Comparison of ENCODE assay signal across 18 cellular contexts in the genomic region with DNA sequence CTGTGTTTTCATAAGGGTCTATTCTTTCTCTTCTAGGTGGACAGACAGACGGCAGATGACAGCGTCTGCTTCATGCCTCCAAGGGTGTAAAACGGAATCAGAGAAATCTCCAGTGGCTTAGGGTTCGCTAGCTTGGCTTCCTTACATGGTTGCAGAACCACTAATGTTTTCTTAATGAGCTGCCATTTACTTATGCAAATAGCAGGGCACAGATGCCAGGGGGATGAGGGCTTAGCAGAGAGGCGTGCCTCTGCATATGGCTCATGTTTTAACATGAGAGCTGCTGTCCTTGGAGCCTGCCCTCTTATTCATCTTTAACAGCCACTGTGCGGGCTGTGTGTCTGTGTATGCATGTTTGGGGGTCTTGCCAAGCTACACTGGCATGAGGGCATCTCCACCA.
DNase-seq lines count a peak whose midpoint lies in the region; ATAC-seq and TF ChIP-seq lines count a peak whose summit lies in the region.
"Had no signal": no experiment of that assay in that cellular context is flagged by ENCODE, and none has a peak within 500 bp of the region (broad histone marks: within the 10 kb centered on the region; RNA-seq: fewer than 3 reads in every experiment).

No MANE protein-coding gene starts in this region.

- no peaks in the 10 kb centered on the region for H4K20me1 ChIP-seq in BLaER1

- 90 to 97% methylated on average over 4 to 6 of the region's 6 CpGs for WGBS in endodermal cell (ENCODE audit: insufficient coverage in 1 of 2, insufficient read length in 1 of 2), 2 experiments
- WGBS in prostate gland, result 76% methylated on average over 6 of the region's 6 CpGs

- H3K27ac ChIP-seq in BLaER1 (no peak overlapping the region), endodermal cell (ENCODE audit: low read depth, low read length) (no peak overlapping the region), SJCRH30 (no peak overlapping the region), prostate gland (no peak overlapping the region)
- H3K27ac ChIP-seq: SJSA1 had no signal

- DNase-seq in D341Med (ENCODE audit: low spot score) (peak; percentile 85), NCI-H2171 treated with DMSO at 0.1 percent for 48 hours (lab: John Stamatoyannopoulos, UW) (peak; percentile 66), endodermal cell (peak; percentile 36), SJCRH30 (no peak), T-helper 9 cell (no peak), prostate gland (ENCODE audit: low spot score) (no peak)
- no peak for DNase-seq in activated naive CD4-positive, alpha-beta T cell treated with anti-CD3 and anti-CD28 coated beads, Interleukin-2, amount 50 U/mL, for 72 hours (ENCODE audit: low spot score in 2 of 2)
- DNase-seq: Caco-2, DMS79 treated with DMSO at 0.1 percent for 48 hours, IMR-90, Kasumi-1, NCI-H1105 treated with DMSO at 0.1 percent for 48 hours, NCI-H2081, NCI-H510A treated with DMSO at 0.1 percent for 48 hours, PC-3 had no signal

- peaks cover 25% of the 10 kb centered on the region for H3K4me1 ChIP-seq in BLaER1
- H3K4me1 ChIP-seq in endodermal cell (ENCODE audit: control insufficient read depth, insufficient read depth, low read length), result no peaks in the 10 kb centered on the region
- H3K4me1 ChIP-seq in SJCRH30, result no peaks in the 10 kb centered on the region
- no peaks in the 10 kb centered on the region for H3K4me1 ChIP-seq in prostate gland (replicated peaks)
- H3K4me1 ChIP-seq: Caco-2, HAP-1, SJSA1 had no signal

- peaks cover 19% of the 10 kb centered on the region for H3K4me1 Mint-ChIP-seq in endodermal cell

- no peak overlapping the region for H3K4me3 Mint-ChIP-seq in endodermal cell

- H3K9me3 Mint-ChIP-seq in endodermal cell, result no peaks in the 10 kb centered on the region
- no peaks in the 10 kb centered on the region for H3K9me3 Mint-ChIP-seq in activated naive CD4-positive, alpha-beta T cell treated with anti-CD3 and anti-CD28 coated beads, Interleukin-2, amount 50 U/mL, for 72 hours

- H3K27me3 ChIP-seq in BLaER1, result no peaks in the 10 kb centered on the region
- H3K27me3 ChIP-seq in endodermal cell (ENCODE audit: control insufficient read depth, insufficient read depth, low read length, poor library complexity, severe bottlenecking), result no peaks in the 10 kb centered on the region
- H3K27me3 ChIP-seq in SJCRH30, result peaks cover 4% of the 10 kb centered on the region; the same call in 1 of the 2 replicates
- H3K27me3 ChIP-seq in prostate gland (replicated peaks; ENCODE audit: insufficient read depth), result no peaks in the 10 kb centered on the region

- intact Hi-C loops in prostate gland (cut with DNase I), result no loop called here

- TF ChIP-seq CTCF in endodermal cell (conservative IDR thresholded peaks at IDR 0.05) (no peak), prostate gland (IDR thresholded peaks at IDR 0.05) (no peak)

- H3K9ac ChIP-seq in BLaER1 (no peak overlapping the region), endodermal cell (ENCODE audit: extremely low read depth, low read length, poor library complexity, severe bottlenecking) (no peak overlapping the region)

- peak overlapping the region; percentile 55 for H3K4me2 ChIP-seq in BLaER1

- no peak for ATAC-seq in activated naive CD4-positive, alpha-beta T cell treated with anti-CD3 and anti-CD28 coated beads, Interleukin-2, amount 50 U/mL, for 72 hours
- ATAC-seq: PC-3 had no signal

- H3K27ac Mint-ChIP-seq in endodermal cell, result no peak overlapping the region
- no peak overlapping the region for H3K27ac Mint-ChIP-seq in activated naive CD4-positive, alpha-beta T cell treated with anti-CD3 and anti-CD28 coated beads, Interleukin-2, amount 50 U/mL, for 72 hours

- no peaks in the 10 kb centered on the region for H3K9me3 ChIP-seq in BLaER1
- H3K9me3 ChIP-seq in endodermal cell (ENCODE audit: control insufficient read depth, low read length), result no peaks in the 10 kb centered on the region
- no peaks in the 10 kb centered on the region for H3K9me3 ChIP-seq in SJCRH30 (replicated peaks)
- no peaks in the 10 kb centered on the region for H3K9me3 ChIP-seq in prostate gland
- H3K9me3 ChIP-seq: Caco-2, HAP-1, SJSA1 had no signal

- no peak overlapping the region for H3K4me3 ChIP-seq in BLaER1
- H3K4me3 ChIP-seq in endodermal cell (ENCODE audit: low read length), result no peak overlapping the region
- no peak overlapping the region for H3K4me3 ChIP-seq in SJCRH30
- H3K4me3 ChIP-seq in prostate gland, result no peak overlapping the region
- H3K4me3 ChIP-seq: HAP-1, SJSA1 had no signal

- H3K36me3 ChIP-seq in BLaER1, result no peaks in the 10 kb centered on the region
- H3K36me3 ChIP-seq in endodermal cell (ENCODE audit: control insufficient read depth, insufficient read depth, low read length), result no peaks in the 10 kb centered on the region
- H3K36me3 ChIP-seq in SJCRH30, result no peaks in the 10 kb centered on the region
- H3K36me3 ChIP-seq in prostate gland, result no peaks in the 10 kb centered on the region
- H3K36me3 ChIP-seq: HAP-1, SJSA1 had no signal

- no peak for TF ChIP-seq POLR2A in prostate gland (IDR thresholded peaks at IDR 0.05)

- no peaks in the 10 kb centered on the region for H3K36me3 Mint-ChIP-seq in endodermal cell (ENCODE audit: low read depth)
- no peaks in the 10 kb centered on the region for H3K36me3 Mint-ChIP-seq in activated naive CD4-positive, alpha-beta T cell treated with anti-CD3 and anti-CD28 coated beads, Interleukin-2, amount 50 U/mL, for 72 hours

- peaks cover 8% of the 10 kb centered on the region for H3K27me3 Mint-ChIP-seq in endodermal cell (ENCODE audit: insufficient read depth)

Comparison
In these comparisons a context has a peak if more than half of its experiments do, and no peak if none do; other contexts are left out.
1. DNase-seq: peak in D341Med (single experiment), NCI-H2171 treated with DMSO at 0.1 percent for 48 hours (single experiment) and endodermal cell (single experiment); none in SJCRH30 (0 of 2), activated naive CD4-positive, alpha-beta T cell treated with anti-CD3 and anti-CD28 coated beads, Interleukin-2, amount 50 U/mL, for 72 hours (0 of 2), T-helper 9 cell (single experiment) and prostate gland (single experiment).